Comparison of ENCODE assay signal across 12 cellular contexts in the genomic region with DNA sequence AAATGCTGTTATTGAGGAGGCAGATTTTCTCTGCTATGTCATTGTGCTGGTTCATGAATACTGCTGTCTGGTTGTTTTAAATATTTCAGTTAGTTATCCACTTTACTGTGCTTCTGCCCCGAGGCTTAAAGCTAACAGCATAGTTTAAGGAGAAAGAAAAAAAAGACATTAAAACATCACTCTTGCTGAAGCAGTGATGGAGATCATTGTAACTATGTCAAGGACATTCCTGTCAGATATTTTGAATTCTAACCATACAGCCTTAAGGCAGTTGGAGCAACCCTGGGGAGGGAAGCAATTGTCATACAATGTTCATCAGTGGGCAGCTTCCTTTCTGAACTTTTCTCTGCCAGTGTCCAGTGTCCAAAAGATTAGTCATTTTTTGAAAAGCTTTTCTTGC.
DNase-seq lines count a peak whose midpoint lies in the region; FAIRE-seq and TF ChIP-seq lines count a peak whose summit lies in the region.
"Had no signal": no experiment of that assay in that cellular context is flagged by ENCODE, and none has a peak within 500 bp of the region (broad histone marks: within the 10 kb centered on the region; RNA-seq: fewer than 3 reads in every experiment).

No MANE protein-coding gene starts in this region.

- peak; percentile 96 for FAIRE-seq in HTR-8/SVneo (lab: Jason Lieb, UNC)
- FAIRE-seq: small intestine had no signal

- H3K4me1 Mint-ChIP-seq in endothelial cell (ENCODE audit: unreplicated experiment): peaks cover 2% of the 10 kb centered on the region
- H3K4me1 Mint-ChIP-seq: activated naive CD8-positive, alpha-beta T cell treated with anti-CD3 and anti-CD28 coated beads, Interleukin-2, amount 50 U/mL, for 24 hours had no signal

- H3K9ac ChIP-seq in colonic mucosa (ENCODE audit: low read depth in 2 of 2, low read length in 2 of 2): no peak overlapping the region

- no peaks in the 10 kb centered on the region for H3K27me3 ChIP-seq in colonic mucosa

- H3K27ac ChIP-seq in colonic mucosa: no peak overlapping the region

- no peaks in the 10 kb centered on the region for H3K27me3 Mint-ChIP-seq in endothelial cell (ENCODE audit: unreplicated experiment)
- H3K27me3 Mint-ChIP-seq: activated naive CD8-positive, alpha-beta T cell treated with anti-CD3 and anti-CD28 coated beads, Interleukin-2, amount 50 U/mL, for 24 hours had no signal

- DNase-seq in AG10803 (ENCODE audit: low read depth) (peak; percentile 0), HTR-8/SVneo (ENCODE audit: insufficient read length, low spot score) (peak; percentile 34), T1000 (lab: John Stamatoyannopoulos, UW) (peak; percentile 0), iris pigment epithelial cell (ENCODE audit: low read depth) (peak; percentile 11), endothelial cell (ENCODE audit: low spot score) (no peak), colonic mucosa (no peak), posterior vena cava (ENCODE audit: low spot score) (no peak)
- no peak for DNase-seq in activated effector memory CD4-positive, alpha-beta T cell treated with Interleukin-2 at 50 U/mL for 16 hours
- DNase-seq: activated CD4-positive, alpha-beta T cell treated with anti-CD3 and anti-CD28 coated beads for 1 hour; activated naive CD8-positive, alpha-beta T cell treated with anti-CD3 and anti-CD28 coated beads, Interleukin-2, amount 50 U/mL, for 24 hours; NCI-H1092 had no signal

- H3K9me3 ChIP-seq in colonic mucosa: no peaks in the 10 kb centered on the region

- no peaks in the 10 kb centered on the region for H3K9me3 Mint-ChIP-seq in endothelial cell (ENCODE audit: unreplicated experiment)
- H3K9me3 Mint-ChIP-seq: activated naive CD8-positive, alpha-beta T cell treated with anti-CD3 and anti-CD28 coated beads, Interleukin-2, amount 50 U/mL, for 24 hours had no signal

- no peaks in the 10 kb centered on the region for H3K36me3 ChIP-seq in colonic mucosa

- H3K27ac Mint-ChIP-seq in endothelial cell (ENCODE audit: unreplicated experiment): no peak overlapping the region
- H3K27ac Mint-ChIP-seq: activated naive CD8-positive, alpha-beta T cell treated with anti-CD3 and anti-CD28 coated beads, Interleukin-2, amount 50 U/mL, for 24 hours had no signal

- no peak overlapping the region for H3K4me3 ChIP-seq in AG10803 (ENCODE audit: low read length)
- H3K4me3 ChIP-seq in colonic mucosa: no peak overlapping the region

- no peak overlapping the region for H3K4me3 Mint-ChIP-seq in endothelial cell (ENCODE audit: unreplicated experiment)
- H3K4me3 Mint-ChIP-seq: activated naive CD8-positive, alpha-beta T cell treated with anti-CD3 and anti-CD28 coated beads, Interleukin-2, amount 50 U/mL, for 24 hours had no signal

- no peaks in the 10 kb centered on the region for H3K36me3 Mint-ChIP-seq in endothelial cell (ENCODE audit: low read depth, unreplicated experiment)

- H3K4me1 ChIP-seq in colonic mucosa: no peaks in the 10 kb centered on the region

- TF ChIP-seq CTCF in AG10803 (conservative IDR thresholded peaks at IDR 0.05; ENCODE audit: low read length) (no peak), endothelial cell (IDR thresholded peaks at IDR 0.05; ENCODE audit: unreplicated experiment) (no peak), colonic mucosa (IDR thresholded peaks at IDR 0.05) (no peak)

- intact Hi-C loops in colonic mucosa (cut with DNase I): no loop called here
- intact Hi-C loops in posterior vena cava (cut with DNase I): no loop called here

Comparison
In these comparisons a context has a peak if more than half of its experiments do, and no peak if none do; other contexts are left out.
1. DNase-seq: peak in AG10803 (single experiment), HTR-8/SVneo (single experiment), T1000 (single experiment) and iris pigment epithelial cell (single experiment); none in endothelial cell (single experiment), colonic mucosa (single experiment), activated effector memory CD4-positive, alpha-beta T cell treated with Interleukin-2 at 50 U/mL for 16 hours (single experiment) and posterior vena cava (single experiment).